22 cellular contexts compared by ENCODE assay signal in genomic region chr22:41660416-41660815, GRCh38. TPM values are rescaled to one million over a fixed set of nuclear protein-coding genes. Genes with fewer than 3 reads are reported as not detected.
DNase-seq lines count a peak whose midpoint lies in the region; ATAC-seq, FAIRE-seq and TF ChIP-seq lines count a peak whose summit lies in the region.
"Had no signal": no experiment of that assay in that cellular context is flagged by ENCODE, and none has a peak within 500 bp of the region (broad histone marks: within the 10 kb centered on the region; RNA-seq: fewer than 3 reads in every experiment).

No MANE protein-coding gene starts in this region.

- no peaks in the 10 kb centered on the region for H3K4me1 ChIP-seq in H9 (ENCODE audit: insufficient read depth, low read length)
- no peaks in the 10 kb centered on the region for H3K4me1 ChIP-seq in MM.1S (ENCODE audit: low read length)

- no peak for TF ChIP-seq CTCF in H9 (conservative IDR thresholded peaks at IDR 0.05)
- TF ChIP-seq CTCF in bronchial epithelial cell (IDR thresholded peaks at IDR 0.05; ENCODE audit: insufficient read depth, low read length, severe bottlenecking) = no peak
- no peak for TF ChIP-seq CTCF in MM.1S (IDR thresholded peaks at IDR 0.05; ENCODE audit: low read length)

- no peak overlapping the region for H3T11ph ChIP-seq in H9 (ENCODE audit: low read length)

- H3K27me3 Mint-ChIP-seq in H9 (ENCODE audit: low read depth) = no peaks in the 10 kb centered on the region
- H3K27me3 Mint-ChIP-seq in naive B cell = no peaks in the 10 kb centered on the region
- H3K27me3 Mint-ChIP-seq: activated CD8-positive, alpha-beta memory T cell treated with anti-CD3 and anti-CD28 coated beads, Interleukin-2, amount 10 ng/mL, durations not matched to agents 7 days and 5 days had no signal

- no peaks in the 10 kb centered on the region for H3K27me3 ChIP-seq in H9 (ENCODE audit: insufficient read depth, low read length)
- no peaks in the 10 kb centered on the region for H3K27me3 ChIP-seq in bronchial epithelial cell (ENCODE audit: control insufficient read depth, insufficient read depth, low read length)
- no peaks in the 10 kb centered on the region for H3K27me3 ChIP-seq in MM.1S (replicated peaks; ENCODE audit: insufficient read depth, low read length)

- no peak overlapping the region for H3K4ac ChIP-seq in H9 (ENCODE audit: low read depth, low read length)

- H4K8ac ChIP-seq in H9 (replicated peaks; ENCODE audit: insufficient read length, low read depth, low read length) = no peak overlapping the region

- H3K23ac ChIP-seq in H9 (ENCODE audit: insufficient read length, low read depth, low read length) = no peak overlapping the region

- H3K4me3 Mint-ChIP-seq in H9 (no peak overlapping the region), naive B cell (peak overlapping the region in 1 of 8 donors; percentile 17)
- H3K4me3 Mint-ChIP-seq: activated CD8-positive, alpha-beta memory T cell treated with anti-CD3 and anti-CD28 coated beads, Interleukin-2, amount 10 ng/mL, durations not matched to agents 7 days and 5 days had no signal

- H3K36me3 ChIP-seq in bronchial epithelial cell (ENCODE audit: control insufficient read depth, insufficient read depth, low read length) (peaks cover 20% of the 10 kb centered on the region), MM.1S (replicated peaks; ENCODE audit: insufficient read depth, low read length) (peaks cover 19% of the 10 kb centered on the region)

- peak overlapping the region in 2 of 3 experiments; percentile 3 to 69; a peak in 2 of 7 replicates for H3K27ac Mint-ChIP-seq in H9
- peak overlapping the region in 5 of 6 donors; percentile 18 to 78 (median 75) for H3K27ac Mint-ChIP-seq in naive B cell
- H3K27ac Mint-ChIP-seq: activated CD8-positive, alpha-beta memory T cell treated with anti-CD3 and anti-CD28 coated beads, Interleukin-2, amount 10 ng/mL, durations not matched to agents 7 days and 5 days had no signal

- no peak overlapping the region for H2BK120ac ChIP-seq in H9 (ENCODE audit: low read depth, low read length, poor library complexity, severe bottlenecking)

- no CpG with 5 or more reads among the region's 3 CpGs for WGBS in H9 (ENCODE audit: extremely low coverage, insufficient read length, low lambda C conversion rate)

- H3K4me3 ChIP-seq in bronchial epithelial cell (ENCODE audit: low read depth, low read length) = no peak overlapping the region
- no peak overlapping the region for H3K4me3 ChIP-seq in MM.1S (ENCODE audit: low read length)
- H3K4me3 ChIP-seq: PC-9 had no signal

- FAIRE-seq in bronchial epithelial cell (lab: Jason Lieb, UNC) = peak; percentile 70
- FAIRE-seq: GM12892 had no signal

- no peak overlapping the region for H3K27ac ChIP-seq in H9 (ENCODE audit: insufficient read length, low read depth, low read length)
- H3K27ac ChIP-seq in MM.1S (ENCODE audit: low read length) = no peak overlapping the region
- H3K27ac ChIP-seq: 22Rv1, C4-2B, PC-9, VCaP had no signal

- no peaks in the 10 kb centered on the region for H3K23me2 ChIP-seq in H9 (ENCODE audit: insufficient read length, low read depth, low read length, poor library complexity, severe bottlenecking)

- H3K9me3 Mint-ChIP-seq in H9 (no peaks in the 10 kb centered on the region), naive B cell (no peaks in the 10 kb centered on the region)

- DNase-seq in DMS 273 (lab: John Stamatoyannopoulos, UW; ENCODE audit: unreplicated experiment) (peak; percentile 7), DMS 273 treated with DMSO at 0.1 percent for 48 hours (lab: John Stamatoyannopoulos, UW) (no peak), H9 (no peak), bronchial epithelial cell (ENCODE audit: low read depth) (no peak), naive B cell (no peak), MM.1S (no peak)
- DNase-seq: activated CD8-positive, alpha-beta memory T cell treated with anti-CD3 and anti-CD28 coated beads, Interleukin-2, amount 10 ng/mL, durations not matched to agents 7 days and 5 days; anterior cingulate cortex; head of caudate nucleus; Kasumi-1; kidney glomerular epithelial cell; NCI-H1694 treated with DMSO at 0.1 percent for 48 hours; NCI-H524 treated with DMSO at 0.1 percent for 48 hours; PC-9; stimulated activated CD4-positive, alpha-beta T cell treated with anti-CD3 and anti-CD28 coated beads, Interleukin-12 subunit alpha, Interleukin-12 subunit beta, amount 100 ng/mL, for 4 hours had no signal

- no peak overlapping the region for H4K5ac ChIP-seq in H9 (ENCODE audit: insufficient read length, low read depth, low read length)

- no peaks in the 10 kb centered on the region for H3K79me1 ChIP-seq in H9 (ENCODE audit: insufficient read depth, low read depth, low read length, poor library complexity, severe bottlenecking)

- no peak for ATAC-seq in naive B cell (ENCODE audit: low read depth in 2 of 2)
- no peak for ATAC-seq in HG02840 (IDR thresholded peaks at IDR 0.05; ENCODE audit: low FRiP score, unreplicated experiment)
- no peak for ATAC-seq in HG03432 (IDR thresholded peaks at IDR 0.05; ENCODE audit: unreplicated experiment)
- ATAC-seq: activated CD8-positive, alpha-beta memory T cell treated with anti-CD3 and anti-CD28 coated beads, Interleukin-2, amount 10 ng/mL, durations not matched to agents 7 days and 5 days; esophagus mucosa had no signal

- H3K36me3 Mint-ChIP-seq in H9 (ENCODE audit: insufficient read depth in 1 of 3, low read depth in 3 of 3) (peaks cover 43 to 92% (median 79%) of the 10 kb centered on the region in 3 experiments), naive B cell (peaks cover 21 to 27% of the 10 kb centered on the region in 2 donors)

- H3K9me2 ChIP-seq in MM.1S (replicated peaks; ENCODE audit: insufficient read depth, low read length) = no peaks in the 10 kb centered on the region

- H2BK5ac ChIP-seq in H9 (ENCODE audit: insufficient read length, low read length) = no peak overlapping the region

- peaks cover 25% of the 10 kb centered on the region for H3F3A ChIP-seq in MM.1S (ENCODE audit: insufficient read depth, low read length)

- H3K79me2 ChIP-seq in H9 (ENCODE audit: insufficient read depth, low read length) (no peaks in the 10 kb centered on the region), MM.1S (ENCODE audit: low read length) (peaks cover 28% of the 10 kb centered on the region)

- H2AFZ ChIP-seq in H9 (ENCODE audit: low read length) (no peak overlapping the region), MM.1S (ENCODE audit: low read length) (no peak overlapping the region)
- H2AFZ ChIP-seq: PC-9 had no signal

- no peak overlapping the region for H2AK5ac ChIP-seq in H9 (ENCODE audit: insufficient read length, low read length)

- no peaks in the 10 kb centered on the region for H3K9me3 ChIP-seq in H9 (ENCODE audit: control insufficient read depth, low read depth, low read length)
- no peaks in the 10 kb centered on the region for H3K9me3 ChIP-seq in MM.1S (replicated peaks; ENCODE audit: insufficient read depth, low read length)

- no peaks in the 10 kb centered on the region for H3K4me1 Mint-ChIP-seq in H9
- H3K4me1 Mint-ChIP-seq in naive B cell = peaks cover 0 to 5% (median 5%) of the 10 kb centered on the region in 3 donors
- H3K4me1 Mint-ChIP-seq: activated CD8-positive, alpha-beta memory T cell treated with anti-CD3 and anti-CD28 coated beads, Interleukin-2, amount 10 ng/mL, durations not matched to agents 7 days and 5 days had no signal

- no peak overlapping the region for H3K9ac ChIP-seq in H9 (ENCODE audit: extremely low read depth, insufficient read length, low read length)
- no peak overlapping the region for H3K9ac ChIP-seq in MM.1S (ENCODE audit: low read length)

- H4K20me1 ChIP-seq in H9 (ENCODE audit: control insufficient read depth, insufficient read depth, insufficient read length) (peaks cover 3% of the 10 kb centered on the region), MM.1S (ENCODE audit: insufficient read depth, low read length) (no peaks in the 10 kb centered on the region)

- H4K91ac ChIP-seq in H9 (ENCODE audit: insufficient read length, low read depth, low read length) = no peak overlapping the region

- H3K4me2 ChIP-seq in H9 (ENCODE audit: insufficient read depth, insufficient read length, low read length) (no peak overlapping the region), MM.1S (ENCODE audit: low read depth, low read length) (no peak overlapping the region)
- H3K4me2 ChIP-seq: PC-9 had no signal

- H2BK15ac ChIP-seq in H9 (ENCODE audit: low read depth, low read length) = no peak overlapping the region

- H3K14ac ChIP-seq in H9 (ENCODE audit: insufficient read depth, low read length) = no peak overlapping the region

- H2BK20ac ChIP-seq in H9 (ENCODE audit: low read depth, low read length, poor library complexity, severe bottlenecking) = no peak overlapping the region

- no peak overlapping the region for H2BK12ac ChIP-seq in H9 (ENCODE audit: insufficient read length, low read depth, low read length)

- no peak overlapping the region for H3K18ac ChIP-seq in H9 (ENCODE audit: insufficient read length, low read depth, low read length)

- H3K56ac ChIP-seq in H9 (ENCODE audit: insufficient read length, low read depth, low read length) = no peak overlapping the region

RNA-seq across cellular contexts. Expression of gene SNU13, which starts 28.3 kb away (rescaled TPM):
- total RNA-seq in H9 (2021) = 203 and 204 TPM in 2 replicates
- total RNA-seq in bronchial epithelial cell = 81.5 and 95.6 TPM in 2 replicates
- polyA plus RNA-seq in naive B cell (ENCODE audit: low read depth in 6 of 6) = 100 to 1,000 TPM; 264 to 311 (median 271) TPM

RNA-seq across cellular contexts. Expression of gene MEI1, which starts 38.9 kb away (rescaled TPM):
- total RNA-seq in H9 (2021) (0.20 TPM in 1 of 2 replicates, not detected in the other), bronchial epithelial cell (0.13 TPM in 1 of 2 replicates, not detected in the other)
- 100 to 1,000 TPM in 1 of 6 donors, 10 to 100 TPM in 5; 75.0 to 160 (median 83.4) TPM for polyA plus RNA-seq in naive B cell (ENCODE audit: low read depth in 6 of 6)

RNA-seq across cellular contexts. Expression of gene XRCC6, which starts 39.3 kb away (rescaled TPM):
- total RNA-seq in H9 (2021) (461 and 466 TPM in 2 replicates), bronchial epithelial cell (229 and 266 TPM in 2 replicates)
- 100 to 1,000 TPM; 407 to 580 (median 420) TPM for polyA plus RNA-seq in naive B cell (ENCODE audit: low read depth in 6 of 6)

RNA-seq across cellular contexts. Expression of gene DESI1, which starts 39.6 kb away (rescaled TPM):
- total RNA-seq in H9 (2021) (28.3 and 30.2 TPM in 2 replicates), bronchial epithelial cell (10.8 and 17.5 TPM in 2 replicates)
- 10 to 100 TPM in 2 of 6 donors, 1 to 10 TPM in 4; 5.1 to 11.1 (median 9.1) TPM for polyA plus RNA-seq in naive B cell (ENCODE audit: low read depth in 6 of 6)
